In the genomic region with DNA sequence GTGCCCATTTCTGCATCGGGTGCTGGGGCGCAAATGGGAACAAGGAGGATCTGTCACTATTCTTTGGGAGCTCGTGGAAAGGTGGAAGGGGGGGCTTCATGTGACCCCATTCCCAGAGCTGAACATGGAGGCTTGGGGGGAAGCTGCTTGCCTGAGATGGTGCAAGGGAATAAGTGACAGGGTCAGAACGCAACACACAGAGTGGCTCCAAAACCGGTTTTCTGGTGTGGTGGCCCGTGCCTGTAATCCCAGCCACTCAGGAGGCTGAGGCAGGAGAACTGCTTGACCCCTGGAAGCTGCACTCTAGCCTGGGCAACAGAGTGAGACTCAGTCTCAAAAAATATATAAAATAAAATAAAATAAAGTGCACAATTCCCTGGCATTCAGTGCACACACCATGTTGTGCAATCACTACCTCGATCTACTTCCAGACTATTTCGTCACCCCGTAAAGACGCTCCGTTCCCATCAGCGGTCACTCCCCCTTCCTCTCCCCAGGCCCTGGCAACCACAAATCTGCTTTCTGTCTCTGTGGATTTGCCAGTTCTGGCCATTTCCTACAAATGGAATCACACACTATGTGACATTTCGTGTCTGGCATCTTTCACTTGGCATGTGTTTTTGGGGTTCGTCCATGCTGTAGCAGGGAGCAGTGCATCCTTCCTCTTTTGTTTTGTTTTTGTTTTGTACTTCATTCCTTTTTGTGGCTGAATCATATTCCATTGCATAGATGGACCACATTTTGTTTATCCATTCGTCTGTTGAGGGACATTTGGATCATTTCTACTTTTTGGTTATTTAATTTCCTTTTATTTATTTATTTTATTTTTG, we compare ENCODE assay signal across 12 cellular contexts. TPM values are rescaled to one million over a fixed set of nuclear protein-coding genes. Genes with fewer than 3 reads are reported as not detected.
DNase-seq lines count a peak whose midpoint lies in the region; ATAC-seq, FAIRE-seq and TF ChIP-seq lines count a peak whose summit lies in the region.
"Had no signal": no experiment of that assay in that cellular context is flagged by ENCODE, and none has a peak within 500 bp of the region (broad histone marks: within the 10 kb centered on the region; RNA-seq: fewer than 3 reads in every experiment).

No MANE protein-coding gene starts in this region.

- no peak overlapping the region for H3K27ac ChIP-seq in CD4-positive, alpha-beta memory T cell (ENCODE audit: low read depth, low read length)

- H3K36me3 Mint-ChIP-seq in CD4-positive, alpha-beta memory T cell = no peaks in the 10 kb centered on the region

- peaks cover 0 to 7% (median 3%) of the 10 kb centered on the region in 4 donors for H3K4me1 Mint-ChIP-seq in CD4-positive, alpha-beta memory T cell

- CTCF ChIA-PET in CD4-positive, alpha-beta memory T cell (lab: Charles Lee; ENCODE audit: partially characterized antibody) = no interaction called here

- POLR2A ChIA-PET in CD4-positive, alpha-beta memory T cell (lab: Charles Lee; ENCODE audit: partially characterized antibody) = no interaction called here

- peak overlapping the region in 2 of 7 donors; percentile 31 to 43 for H3K27ac Mint-ChIP-seq in CD4-positive, alpha-beta memory T cell
- H3K27ac Mint-ChIP-seq: activated T-helper 2 cell treated with anti-CD3 and anti-CD28 coated beads, Interferon-gamma antibody, Interleukin-2, Interleukin-4, amounts not matched to agents 10 μg/mL and 5 μg/mL and 100 μg/mL, durations not matched to agents 14 hours and 24 hours and 36 hours; T-helper 1 cell treated with Interleukin-12 subunit alpha and Interleukin-12 subunit beta and Interleukin-4 antibody, amounts not matched to agents 30 μg/mL and 1 μg/mL, for 36 hours had no signal

- H3K4me3 ChIP-seq in fibroblast of villous mesenchyme (ENCODE audit: low read depth, low read length) = no peak overlapping the region
- no peak overlapping the region for H3K4me3 ChIP-seq in CD4-positive, alpha-beta memory T cell (ENCODE audit: low read length in 2 of 2)

- H3K27me3 Mint-ChIP-seq in CD4-positive, alpha-beta memory T cell = peaks cover 3 to 4% of the 10 kb centered on the region in 2 donors

- H3K4me1 ChIP-seq in CD4-positive, alpha-beta memory T cell (ENCODE audit: insufficient read depth, low read length) = no peaks in the 10 kb centered on the region

- ATAC-seq in sciatic nerve = peak; percentile 88

- intact Hi-C loops in sciatic nerve (cut with DNase I) = no loop called here
- intact Hi-C loops in CD4-positive, alpha-beta memory T cell (cut with micrococcal nuclease) = no loop called here

- H3K36me3 ChIP-seq in CD4-positive, alpha-beta memory T cell (ENCODE audit: insufficient read depth, low read length) = no peaks in the 10 kb centered on the region

- no peak for TF ChIP-seq CTCF in fibroblast of villous mesenchyme (IDR thresholded peaks at IDR 0.05; ENCODE audit: insufficient read depth, low read depth, low read length)

- H3K27me3 ChIP-seq in CD4-positive, alpha-beta memory T cell (ENCODE audit: insufficient read depth, low read length) = no peaks in the 10 kb centered on the region

- no peaks in the 10 kb centered on the region for H3K9me3 ChIP-seq in CD4-positive, alpha-beta memory T cell (ENCODE audit: control insufficient read depth in 1 of 2, low read length in 2 of 2)

- no peak for FAIRE-seq in RCC 7860 (lab: Jason Lieb, UNC)

- H3K9me3 Mint-ChIP-seq in CD4-positive, alpha-beta memory T cell = no peaks in the 10 kb centered on the region
- H3K9me3 Mint-ChIP-seq: activated T-helper 2 cell treated with anti-CD3 and anti-CD28 coated beads, Interferon-gamma antibody, Interleukin-2, Interleukin-4, amounts not matched to agents 10 μg/mL and 5 μg/mL and 100 μg/mL, durations not matched to agents 14 hours and 24 hours and 36 hours; T-helper 1 cell treated with Interleukin-12 subunit alpha and Interleukin-12 subunit beta and Interleukin-4 antibody, amounts not matched to agents 30 μg/mL and 1 μg/mL, for 36 hours had no signal

- DNase-seq in CD1c-positive myeloid dendritic cell (ENCODE audit: extremely low spot score) = peak; percentile 27
- peak; percentile 8 for DNase-seq in RCC 7860 (ENCODE audit: low spot score)
- DNase-seq in fibroblast of villous mesenchyme (ENCODE audit: low read depth) = peak; percentile 95
- DNase-seq in sciatic nerve (ENCODE audit: low spot score) = no peak
- no peak for DNase-seq in CD4-positive, alpha-beta memory T cell
- DNase-seq in SHP77 (lab: John Stamatoyannopoulos, UW) = no peak
- no peak for DNase-seq in NCI-H2081 (lab: John Stamatoyannopoulos, UW)
- no peak for DNase-seq in mesenteric fat pad (ENCODE audit: low spot score)
- DNase-seq: DND-41, NCI-H1694 treated with DMSO at 0.1 percent for 48 hours had no signal

- H3K4me3 Mint-ChIP-seq in CD4-positive, alpha-beta memory T cell = peak overlapping the region in 4 of 8 donors; percentile 18 to 75 (median 26)
- H3K4me3 Mint-ChIP-seq: T-helper 1 cell treated with Interleukin-12 subunit alpha and Interleukin-12 subunit beta and Interleukin-4 antibody, amounts not matched to agents 30 μg/mL and 1 μg/mL, for 36 hours had no signal

RNA-seq across cellular contexts. Expression of a gene that starts 18.3 kb away (rescaled TPM):
- total RNA-seq in fibroblast of villous mesenchyme (under 0.01 TPM in 1 of 2 replicates, not detected in the other), sciatic nerve (7.6 TPM), mesenteric fat pad (21.2 TPM)
- total RNA-seq in CD4-positive, alpha-beta memory T cell = not detected
- polyA plus RNA-seq in CD4-positive, alpha-beta memory T cell = not detected
- total RNA-seq: activated T-helper 2 cell treated with anti-CD3 and anti-CD28 coated beads, Interferon-gamma antibody, Interleukin-2, Interleukin-4, amounts not matched to agents 10 μg/mL and 5 μg/mL and 100 μg/mL, durations not matched to agents 14 hours and 24 hours and 36 hours had no signal

RNA-seq across cellular contexts. Expression of a gene that starts 22.4 kb away (rescaled TPM):
- total RNA-seq in fibroblast of villous mesenchyme = 49.0 and 51.0 TPM in 2 replicates
- total RNA-seq in sciatic nerve = 57.8 TPM
- total RNA-seq in CD4-positive, alpha-beta memory T cell = 100 to 1,000 TPM; 127 to 130 TPM
- polyA plus RNA-seq in CD4-positive, alpha-beta memory T cell = 10 to 100 TPM in 1 of 2 donors, 1 to 10 TPM in 1; 2.6 to 21.9 TPM
- total RNA-seq in mesenteric fat pad = 53.8 TPM

Comparison
In these comparisons a context has a peak if more than half of its experiments do, and no peak if none do; other contexts are left out.
1. DNase-seq: peak in CD1c-positive myeloid dendritic cell (single experiment), RCC 7860 (single experiment) and fibroblast of villous mesenchyme (single experiment); none in sciatic nerve (single experiment), CD4-positive, alpha-beta memory T cell (0 of 5), SHP77 (0 of 2), NCI-H2081 (0 of 2) and mesenteric fat pad (single experiment).